16 cellular contexts compared by ENCODE assay signal in the genomic region with DNA sequence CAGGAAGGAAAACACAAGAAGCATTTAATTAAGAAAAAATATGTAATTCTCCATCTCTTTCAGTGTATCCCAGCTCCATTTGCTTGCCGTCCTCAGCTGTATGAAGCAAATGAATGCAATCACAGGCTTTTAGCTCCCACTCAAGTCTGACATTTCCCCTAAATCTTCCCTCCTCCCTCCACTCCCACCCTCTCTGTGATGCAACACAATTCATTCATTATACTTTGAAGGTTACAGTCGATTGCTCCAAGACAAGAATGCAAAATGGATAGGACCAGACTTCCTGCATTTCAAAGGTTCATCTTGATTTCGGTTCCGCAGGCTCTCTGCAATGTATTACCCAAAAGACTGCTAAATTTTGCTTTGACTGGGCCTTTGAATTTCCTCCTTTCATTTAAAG.
DNase-seq lines count a peak whose midpoint lies in the region; TF ChIP-seq lines count a peak whose summit lies in the region.
"Had no signal": no experiment of that assay in that cellular context is flagged by ENCODE, and none has a peak within 500 bp of the region (broad histone marks: within the 10 kb centered on the region; RNA-seq: fewer than 3 reads in every experiment).

No MANE protein-coding gene starts in this region.

- H3K4me2 ChIP-seq in OCI-LY3 (ENCODE audit: low read length) (peak overlapping the region; percentile 40), MM.1S (ENCODE audit: low read depth, low read length) (no peak overlapping the region)

- H4K20me1 ChIP-seq in OCI-LY3 (ENCODE audit: insufficient read depth, low read length) (no peaks in the 10 kb centered on the region), MM.1S (ENCODE audit: insufficient read depth, low read length) (no peaks in the 10 kb centered on the region)

- H3K9me3 ChIP-seq in HUES6 (ENCODE audit: control insufficient read depth, insufficient read depth, low read depth, low read length) (no peaks in the 10 kb centered on the region; the same call in 1 of the 2 replicates), OCI-LY3 (ENCODE audit: insufficient read depth, low read length) (no peaks in the 10 kb centered on the region), HAP-1 (no peaks in the 10 kb centered on the region), MM.1S (replicated peaks; ENCODE audit: insufficient read depth, low read length) (no peaks in the 10 kb centered on the region)
- H3K9me3 ChIP-seq: gastroesophageal sphincter had no signal

- H3K4me3 ChIP-seq in HUES6 (ENCODE audit: low read depth, low read length) (no peak overlapping the region), OCI-LY3 (ENCODE audit: low read length) (no peak overlapping the region), fibroblast of pulmonary artery (replicated peaks; ENCODE audit: low read depth, low read length) (no peak overlapping the region), HAP-1 (no peak overlapping the region), MM.1S (ENCODE audit: low read length) (no peak overlapping the region)
- H3K4me3 ChIP-seq: gastroesophageal sphincter, skin epidermis had no signal

- H2AFZ ChIP-seq in OCI-LY3 (ENCODE audit: low read depth, low read length): no peak overlapping the region
- H2AFZ ChIP-seq in MM.1S (ENCODE audit: low read length): no peak overlapping the region

- peaks cover 41% of the 10 kb centered on the region for H3K4me1 ChIP-seq in HUES6 (ENCODE audit: control insufficient read depth, insufficient read depth, low read length)
- H3K4me1 ChIP-seq in OCI-LY3 (ENCODE audit: low read length): peaks cover 27% of the 10 kb centered on the region
- no peaks in the 10 kb centered on the region for H3K4me1 ChIP-seq in HAP-1
- H3K4me1 ChIP-seq in MM.1S (ENCODE audit: low read length): no peaks in the 10 kb centered on the region

- in situ Hi-C loops in HAP-1 (cut with MboI; ENCODE audit: low sequenced_read_pairs): no loop called here

- no peak overlapping the region for H3K9ac ChIP-seq in HUES6 (ENCODE audit: low read length)
- H3K9ac ChIP-seq in OCI-LY3 (ENCODE audit: low read length): no peak overlapping the region
- H3K9ac ChIP-seq in MM.1S (ENCODE audit: low read length): no peak overlapping the region

- H3F3A ChIP-seq in MM.1S (ENCODE audit: insufficient read depth, low read length): no peaks in the 10 kb centered on the region

- peak; percentile 78 for DNase-seq in fibroblast of pulmonary artery (ENCODE audit: low read depth)
- DNase-seq in putamen (ENCODE audit: low spot score): peak; percentile 75
- DNase-seq in stimulated activated naive CD4-positive, alpha-beta T cell (lab: John Stamatoyannopoulos, UW): no peak
- DNase-seq in HAP-1 (ENCODE audit: low spot score in 2 of 2): no peak
- DNase-seq in HPDE6-E6E7 (ENCODE audit: extremely low spot score): no peak
- no peak for DNase-seq in MM.1S
- DNase-seq: activated CD4-positive, alpha-beta T cell treated with anti-CD3 and anti-CD28 coated beads for 48 hours; activated CD8-positive, alpha-beta memory T cell treated with anti-CD3 and anti-CD28 coated beads, Interleukin-2, amount 50 U/mL, for 4 hours; aorta; KG1; NCI-H146; SHP77 treated with DMSO at 0.1 percent for 48 hours had no signal

- H3K9me2 ChIP-seq in MM.1S (replicated peaks; ENCODE audit: insufficient read depth, low read length): no peaks in the 10 kb centered on the region

- H3K36me3 ChIP-seq in HUES6 (ENCODE audit: control insufficient read depth, insufficient read depth, low read length) (no peaks in the 10 kb centered on the region), OCI-LY3 (replicated peaks; ENCODE audit: low read depth, low read length) (no peaks in the 10 kb centered on the region), HAP-1 (replicated peaks) (no peaks in the 10 kb centered on the region), MM.1S (replicated peaks; ENCODE audit: insufficient read depth, low read length) (no peaks in the 10 kb centered on the region)
- H3K36me3 ChIP-seq: gastroesophageal sphincter had no signal

- H3K27ac ChIP-seq in HUES6 (ENCODE audit: low read depth, low read length) (peak overlapping the region; percentile 46; the same call in 1 of the 2 replicates), OCI-LY3 (ENCODE audit: low read length) (no peak overlapping the region), MM.1S (ENCODE audit: low read length) (no peak overlapping the region)
- H3K27ac ChIP-seq: gastroesophageal sphincter had no signal

- TF ChIP-seq CTCF in OCI-LY3 (IDR thresholded peaks at IDR 0.05; ENCODE audit: low read depth, low read length) (no peak), fibroblast of pulmonary artery (IDR thresholded peaks at IDR 0.05; ENCODE audit: low read length, missing control alignments) (no peak), MM.1S (IDR thresholded peaks at IDR 0.05; ENCODE audit: low read length) (no peak)

- H3K27me3 ChIP-seq in HUES6 (ENCODE audit: control insufficient read depth, insufficient read depth, low read length) (no peaks in the 10 kb centered on the region), OCI-LY3 (ENCODE audit: low read depth, low read length) (peaks cover 16% of the 10 kb centered on the region; the same call in 1 of the 2 replicates), HAP-1 (ENCODE audit: low read depth) (no peaks in the 10 kb centered on the region), MM.1S (replicated peaks; ENCODE audit: insufficient read depth, low read length) (no peaks in the 10 kb centered on the region)
- H3K27me3 ChIP-seq: gastroesophageal sphincter had no signal

- H3K79me2 ChIP-seq in OCI-LY3 (ENCODE audit: low read length) (no peaks in the 10 kb centered on the region), MM.1S (ENCODE audit: low read length) (no peaks in the 10 kb centered on the region)

Comparison
In these comparisons a context has a peak if more than half of its experiments do, and no peak if none do; other contexts are left out.
1. DNase-seq: peak in fibroblast of pulmonary artery (single experiment) and putamen (single experiment); none in stimulated activated naive CD4-positive, alpha-beta T cell (0 of 6), HAP-1 (0 of 2), HPDE6-E6E7 (single experiment) and MM.1S (single experiment).